Comparison of ENCODE assay signal across 8 cellular contexts in the genomic region with DNA sequence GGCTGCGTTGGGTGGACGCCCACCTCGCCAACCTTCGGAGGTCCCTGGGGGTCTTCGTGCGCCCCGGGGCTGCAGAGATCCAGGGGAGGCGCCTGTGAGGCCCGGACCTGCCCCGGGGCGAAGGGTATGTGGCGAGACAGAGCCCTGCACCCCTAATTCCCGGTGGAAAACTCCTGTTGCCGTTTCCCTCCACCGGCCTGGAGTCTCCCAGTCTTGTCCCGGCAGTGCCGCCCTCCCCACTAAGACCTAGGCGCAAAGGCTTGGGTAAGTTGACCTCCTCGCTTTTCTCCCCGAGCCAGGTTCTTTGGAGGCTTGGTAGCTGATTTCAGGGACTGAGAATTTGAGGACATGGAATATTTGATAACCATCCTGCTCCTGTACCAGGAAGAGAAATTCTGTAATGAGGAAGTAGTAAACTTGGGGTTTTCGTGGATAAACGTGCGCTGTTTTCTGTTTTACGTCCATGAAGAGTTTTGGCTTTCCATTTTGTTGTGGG. TPM values are rescaled to one million over a fixed set of nuclear protein-coding genes. Genes with fewer than 3 reads are reported as not detected.
DNase-seq lines count a peak whose midpoint lies in the region; ATAC-seq and TF ChIP-seq lines count a peak whose summit lies in the region.

No MANE protein-coding gene starts in this region.

- no peak overlapping the region for H2BK15ac ChIP-seq in neuronal stem cell (ENCODE audit: low read length)

- intact Hi-C loops in CD4-positive, alpha-beta T cell (cut with DNase I, micrococcal nuclease), result loop anchor here (1.0 to 10.0 kb wide), 5 partner anchors 51 to 1619 kb away; partner anchors contain the start of genes DEPDC4 (in 1 of the 2), SCYL2 (in 1 of the 2), SLC25A3 (in 1 of the 2) and TMPO (in 1 of the 2)

- peak overlapping the region; percentile 80 for H3K23ac ChIP-seq in neuronal stem cell (ENCODE audit: low read depth, low read length, poor library complexity)

- H3K79me1 ChIP-seq in neuronal stem cell (ENCODE audit: low read depth, low read length), result peaks cover 2% of the 10 kb centered on the region

- POLR2A ChIA-PET in CD4-positive, alpha-beta T cell (lab: Charles Lee), result interaction anchor here (0.7 to 4.8 kb wide), 3 partner anchors 51 to 129 kb away, joined by 4 to 70 read pairs (median 8); partner anchors contain the start of gene SLC25A3

- no peak for TF ChIP-seq EP300 in gastroesophageal sphincter (IDR thresholded peaks at IDR 0.05)

- H3K9me3 Mint-ChIP-seq in CD4-positive, alpha-beta T cell, result no peaks in the 10 kb centered on the region
- no peaks in the 10 kb centered on the region for H3K9me3 Mint-ChIP-seq in activated T-cell treated with anti-CD3 and anti-CD28 coated beads, Interleukin-2, amount 50 U/mL, for 4 hours

- H2AK5ac ChIP-seq in neuronal stem cell (ENCODE audit: low read depth, low read length), result peak overlapping the region; percentile 47

- H3K36me3 ChIP-seq in KOPT-K1 (ENCODE audit: insufficient read depth, low read length) (peaks cover 27% of the 10 kb centered on the region), gastroesophageal sphincter (peaks cover 0 to 22% of the 10 kb centered on the region in 2 donors), neuronal stem cell (replicated peaks in 1 of 2; ENCODE audit: control insufficient read depth in 2 of 2, insufficient read depth in 2 of 2, low read length in 2 of 2) (peaks cover 6 to 52% of the 10 kb centered on the region in 2 donors)

- 2 to 7% methylated on average over 4 to 6 of the region's 24 CpGs for WGBS in gastroesophageal sphincter (ENCODE audit: low coverage in 1 of 2), 2 donors
- no CpG with 5 or more reads among the region's 24 CpGs for WGBS in neuronal stem cell (ENCODE audit: extremely low coverage in 2 of 2, insufficient read length in 2 of 2, insufficient replicate concordance in 1 of 2), 2 donors

- DNase-seq in CD4-positive, alpha-beta T cell, result peak in 3 of 10 experiments; percentile 1 to 2 (median 2)
- no peak for DNase-seq in activated T-cell treated with anti-CD3 and anti-CD28 coated beads, Interleukin-2, amount 50 U/mL, for 4 hours
- DNase-seq in neuronal stem cell (ENCODE audit: low spot score), result peak; percentile 18
- no peak for DNase-seq in NCI-H187 treated with DMSO at 0.1 percent for 48 hours (lab: John Stamatoyannopoulos, UW)

- H3K4me1 ChIP-seq in gastroesophageal sphincter (peaks cover 0 to 50% (median 0%) of the 10 kb centered on the region in 3 donors), neuronal stem cell (ENCODE audit: control insufficient read depth in 2 of 2, insufficient read depth in 1 of 2, low read depth in 1 of 2, low read length in 2 of 2) (no peaks in the 10 kb centered on the region)

- CTCF ChIA-PET in CD4-positive, alpha-beta T cell (lab: Charles Lee), result interaction anchor here (0.6 to 1.2 kb wide), 3 partner anchors 14 to 129 kb away, joined by 3 to 5 read pairs (median 4); partner anchors contain the start of gene SLC25A3

- ATAC-seq in CD4-positive, alpha-beta T cell (ENCODE audit: poor library complexity), result no peak
- ATAC-seq in GM19455 (IDR thresholded peaks at IDR 0.05; ENCODE audit: unreplicated experiment) (peak; percentile 1), gastroesophageal sphincter (no peak), GM18870 (IDR thresholded peaks at IDR 0.05; ENCODE audit: unreplicated experiment) (no peak)
- ATAC-seq in activated T-cell treated with anti-CD3 and anti-CD28 coated beads, Interleukin-2, amount 50 U/mL, for 4 hours, result peak in 1 of 2 donors; percentile 0

- H3K27me3 Mint-ChIP-seq in CD4-positive, alpha-beta T cell, result no peaks in the 10 kb centered on the region
- no peaks in the 10 kb centered on the region for H3K27me3 Mint-ChIP-seq in activated T-cell treated with anti-CD3 and anti-CD28 coated beads, Interleukin-2, amount 50 U/mL, for 4 hours (ENCODE audit: low read depth)

- H3K27ac ChIP-seq in CD4-positive, alpha-beta T cell (ENCODE audit: low read depth, low read length), result peak overlapping the region; percentile 55
- peak overlapping the region; percentile 83 for H3K27ac ChIP-seq in KOPT-K1 (ENCODE audit: low read depth, low read length, poor library complexity, severe bottlenecking)
- peak overlapping the region; percentile 27 to 90 (median 88) for H3K27ac ChIP-seq in gastroesophageal sphincter
- peak overlapping the region; percentile 74 for H3K27ac ChIP-seq in neuronal stem cell (replicated peaks; ENCODE audit: low read length)

- peak overlapping the region; percentile 56 for H3K14ac ChIP-seq in neuronal stem cell (ENCODE audit: low read length)

- no peak overlapping the region for H2BK120ac ChIP-seq in neuronal stem cell (ENCODE audit: low read depth, low read length)

- H2BK12ac ChIP-seq in neuronal stem cell (ENCODE audit: low read length), result no peak overlapping the region

- TF ChIP-seq CTCF in CD4-positive, alpha-beta T cell (IDR thresholded peaks at IDR 0.05), result no peak
- no peak for TF ChIP-seq CTCF in gastroesophageal sphincter (IDR thresholded peaks at IDR 0.05)

- TF ChIP-seq POLR2A in gastroesophageal sphincter (IDR thresholded peaks at IDR 0.05), result no peak

- no peak overlapping the region for H3K4ac ChIP-seq in neuronal stem cell (ENCODE audit: low read length)

- peak overlapping the region; percentile 98 for H3K4me3 Mint-ChIP-seq in CD4-positive, alpha-beta T cell
- H3K4me3 Mint-ChIP-seq in activated T-cell treated with anti-CD3 and anti-CD28 coated beads, Interleukin-2, amount 50 U/mL, for 4 hours, result peak overlapping the region; percentile 97

- H4K8ac ChIP-seq in neuronal stem cell (ENCODE audit: low read depth, low read length), result no peak overlapping the region

- H3K36me3 Mint-ChIP-seq in CD4-positive, alpha-beta T cell (ENCODE audit: low read depth), result peaks cover 37% of the 10 kb centered on the region
- H3K36me3 Mint-ChIP-seq in activated T-cell treated with anti-CD3 and anti-CD28 coated beads, Interleukin-2, amount 50 U/mL, for 4 hours (ENCODE audit: insufficient read depth), result peaks cover 4% of the 10 kb centered on the region

- H3K9ac ChIP-seq in neuronal stem cell (ENCODE audit: low read depth, low read length, poor library complexity), result peak overlapping the region; percentile 90

- H3K9me3 ChIP-seq in CD4-positive, alpha-beta T cell (ENCODE audit: control insufficient read depth, low read length), result no peaks in the 10 kb centered on the region
- H3K9me3 ChIP-seq in KOPT-K1 (ENCODE audit: insufficient read depth, low read length, poor library complexity, severe bottlenecking) (no peaks in the 10 kb centered on the region), gastroesophageal sphincter (no peaks in the 10 kb centered on the region), neuronal stem cell (replicated peaks in 1 of 2; ENCODE audit: control insufficient read depth in 2 of 2, insufficient read depth in 1 of 2, low read depth in 1 of 2, low read length in 2 of 2) (peaks cover 0 to 5% of the 10 kb centered on the region in 2 donors)

- no peak overlapping the region for H4K91ac ChIP-seq in neuronal stem cell (ENCODE audit: low read depth, low read length, poor library complexity)

- H3K18ac ChIP-seq in neuronal stem cell (ENCODE audit: low read length), result peak overlapping the region; percentile 97

- peak overlapping the region; percentile 52 for H3K4me2 ChIP-seq in neuronal stem cell (ENCODE audit: insufficient read depth, low read length, poor library complexity, severe bottlenecking)

- H3K4me3 ChIP-seq in gastroesophageal sphincter (peak overlapping the region; percentile 59 to 99), neuronal stem cell (ENCODE audit: low read length in 2 of 2) (peak overlapping the region; percentile 90 to 99)

- H3K4me1 Mint-ChIP-seq in CD4-positive, alpha-beta T cell (ENCODE audit: low read depth), result peaks cover 32% of the 10 kb centered on the region
- peaks cover 21% of the 10 kb centered on the region for H3K4me1 Mint-ChIP-seq in activated T-cell treated with anti-CD3 and anti-CD28 coated beads, Interleukin-2, amount 50 U/mL, for 4 hours (ENCODE audit: low read depth)

- H2AFZ ChIP-seq in neuronal stem cell (ENCODE audit: low read length), result peak overlapping the region; percentile 98

- H3K27ac Mint-ChIP-seq in CD4-positive, alpha-beta T cell, result peak overlapping the region; percentile 69

- H2BK5ac ChIP-seq in neuronal stem cell (ENCODE audit: low read length), result peak overlapping the region; percentile 91

- H3K27me3 ChIP-seq in CD4-positive, alpha-beta T cell (ENCODE audit: control insufficient read depth, insufficient read depth, low read length), result no peaks in the 10 kb centered on the region
- H3K27me3 ChIP-seq in gastroesophageal sphincter, result no peaks in the 10 kb centered on the region
- H3K27me3 ChIP-seq in neuronal stem cell (ENCODE audit: control insufficient read depth in 3 of 3, insufficient read depth in 3 of 3, low read depth in 1 of 3, low read length in 3 of 3), result no peaks in the 10 kb centered on the region

RNA-seq across cellular contexts. Expression of gene APAF1, which starts 0.5 kb away (rescaled TPM):
- 10 to 100 TPM; 13.5 to 14.5 TPM for total RNA-seq in CD4-positive, alpha-beta T cell
- 1 to 10 TPM; 4.8 to 9.2 (median 6.6) TPM for total RNA-seq in activated T-cell treated with anti-CD3 and anti-CD28 coated beads, Interleukin-2, amount 50 U/mL, for 4 hours
- total RNA-seq in gastroesophageal sphincter, result 10 to 100 TPM in 1 of 4 donors, 1 to 10 TPM in 3; 7.5 to 18.6 (median 8.5) TPM
- 16.6 TPM for polyA plus RNA-seq in neuronal stem cell (2013, experiment 1 of 2)
- 17.0 TPM for polyA plus RNA-seq in neuronal stem cell (2013, experiment 2 of 2)

RNA-seq across cellular contexts. Expression of gene IKBIP, which starts 1.0 kb away (rescaled TPM):
- under 1 TPM; 0.56 to 0.82 TPM for total RNA-seq in CD4-positive, alpha-beta T cell
- total RNA-seq in activated T-cell treated with anti-CD3 and anti-CD28 coated beads, Interleukin-2, amount 50 U/mL, for 4 hours, result 10 to 100 TPM; 12.0 to 14.5 (median 12.6) TPM
- 10 to 100 TPM in 2 of 4 donors, 1 to 10 TPM in 2; 4.5 to 17.2 (median 10.2) TPM for total RNA-seq in gastroesophageal sphincter
- 40.3 TPM for polyA plus RNA-seq in neuronal stem cell (2013, experiment 1 of 2)
- 40.5 TPM for polyA plus RNA-seq in neuronal stem cell (2013, experiment 2 of 2)

RNA-seq across cellular contexts. Expression of gene SLC25A3, which starts 52.1 kb away (rescaled TPM):
- total RNA-seq in CD4-positive, alpha-beta T cell, result 100 to 1,000 TPM; 602 to 615 TPM
- 100 to 1,000 TPM; 658 to 671 (median 664) TPM for total RNA-seq in activated T-cell treated with anti-CD3 and anti-CD28 coated beads, Interleukin-2, amount 50 U/mL, for 4 hours
- 100 to 1,000 TPM; 602 to 636 (median 625) TPM for total RNA-seq in gastroesophageal sphincter
- polyA plus RNA-seq in neuronal stem cell (2013, experiment 1 of 2), result 762 TPM
- 724 TPM for polyA plus RNA-seq in neuronal stem cell (2013, experiment 2 of 2)
